8 cellular contexts compared by ENCODE assay signal in genomic region chr12:12720637-12721250, GRCh38. TPM values are rescaled to one million over a fixed set of nuclear protein-coding genes. Genes with fewer than 3 reads are reported as not detected.
DNase-seq lines count a peak whose midpoint lies in the region; ATAC-seq and TF ChIP-seq lines count a peak whose summit lies in the region.

No MANE protein-coding gene starts in this region.

- H3K4me3 Mint-ChIP-seq in activated T-helper 17 cell treated with anti-CD3 and anti-CD28 coated beads, Interleukin-2, amount 50 U/mL, for 72 hours, result peak overlapping the region; percentile 93
- H3K4me3 Mint-ChIP-seq in memory B cell, result peak overlapping the region; percentile 76

- no peak for TF ChIP-seq CTCF in AG10803 (conservative IDR thresholded peaks at IDR 0.05; ENCODE audit: low read length)

- H3K4me3 ChIP-seq in AG10803 (ENCODE audit: low read length), result peak overlapping the region; percentile 93
- H3K4me3 ChIP-seq in HAP-1, result peak overlapping the region; percentile 92

- no peaks in the 10 kb centered on the region for H3K9me3 Mint-ChIP-seq in activated T-helper 17 cell treated with anti-CD3 and anti-CD28 coated beads, Interleukin-2, amount 50 U/mL, for 72 hours
- H3K9me3 Mint-ChIP-seq in memory B cell, result no peaks in the 10 kb centered on the region

- no peak for DNase-seq in AG10803 (ENCODE audit: low read depth)
- no peak for DNase-seq in HAP-1 (ENCODE audit: low spot score in 2 of 2)
- no peak for DNase-seq in memory B cell (ENCODE audit: low spot score in 2 of 2)
- no peak for DNase-seq in hepatic stellate cell (ENCODE audit: low spot score)
- DNase-seq in effector CD4-positive, alpha-beta T cell, result no peak
- DNase-seq in GDM1 (lab: John Stamatoyannopoulos, UW), result no peak

- ATAC-seq in activated T-helper 17 cell treated with anti-CD3 and anti-CD28 coated beads, Interleukin-2, amount 50 U/mL, for 72 hours (replicated peaks), result no peak
- ATAC-seq in memory B cell (ENCODE audit: low read depth) (no peak), GM21526 (IDR thresholded peaks at IDR 0.05; ENCODE audit: low FRiP score, unreplicated experiment) (no peak)

- H3K36me3 Mint-ChIP-seq in activated T-helper 17 cell treated with anti-CD3 and anti-CD28 coated beads, Interleukin-2, amount 50 U/mL, for 72 hours (ENCODE audit: low read depth), result peaks cover 97% of the 10 kb centered on the region
- H3K36me3 Mint-ChIP-seq in memory B cell, result peaks cover 28% of the 10 kb centered on the region

- in situ Hi-C loops in HAP-1 (cut with MboI; ENCODE audit: low sequenced_read_pairs), result loop anchor here (25.0 kb wide), 1 partner anchor 1133 kb away; no protein-coding TSS in a partner anchor

- H3K9me3 ChIP-seq in HAP-1, result no peaks in the 10 kb centered on the region

- H3K36me3 ChIP-seq in HAP-1 (replicated peaks), result peaks cover 48% of the 10 kb centered on the region

- H3K27ac Mint-ChIP-seq in activated T-helper 17 cell treated with anti-CD3 and anti-CD28 coated beads, Interleukin-2, amount 50 U/mL, for 72 hours, result peak overlapping the region; percentile 96
- peak overlapping the region; percentile 99 for H3K27ac Mint-ChIP-seq in memory B cell

- H3K27me3 ChIP-seq in HAP-1 (ENCODE audit: low read depth), result no peaks in the 10 kb centered on the region

- no peaks in the 10 kb centered on the region for H3K27me3 Mint-ChIP-seq in activated T-helper 17 cell treated with anti-CD3 and anti-CD28 coated beads, Interleukin-2, amount 50 U/mL, for 72 hours
- no peaks in the 10 kb centered on the region for H3K27me3 Mint-ChIP-seq in memory B cell

- H3K4me1 Mint-ChIP-seq in activated T-helper 17 cell treated with anti-CD3 and anti-CD28 coated beads, Interleukin-2, amount 50 U/mL, for 72 hours, result peaks cover 14% of the 10 kb centered on the region
- peaks cover 24% of the 10 kb centered on the region for H3K4me1 Mint-ChIP-seq in memory B cell

- H3K4me1 ChIP-seq in HAP-1, result peaks cover 27% of the 10 kb centered on the region

RNA-seq across cellular contexts. Expression of gene CDKN1B, which starts 3.6 kb away (rescaled TPM):
- 10 to 100 TPM; 41.1 to 95.4 TPM for total RNA-seq in activated T-helper 17 cell treated with anti-CD3 and anti-CD28 coated beads, Interleukin-2, amount 50 U/mL, for 72 hours

RNA-seq across cellular contexts. Expression of gene GPR19, which starts 24.8 kb away (rescaled TPM):
- 10 to 100 TPM; 25.2 to 32.7 TPM for total RNA-seq in activated T-helper 17 cell treated with anti-CD3 and anti-CD28 coated beads, Interleukin-2, amount 50 U/mL, for 72 hours
